ENCODE assay signal across 8 cellular contexts in the genomic region with DNA sequence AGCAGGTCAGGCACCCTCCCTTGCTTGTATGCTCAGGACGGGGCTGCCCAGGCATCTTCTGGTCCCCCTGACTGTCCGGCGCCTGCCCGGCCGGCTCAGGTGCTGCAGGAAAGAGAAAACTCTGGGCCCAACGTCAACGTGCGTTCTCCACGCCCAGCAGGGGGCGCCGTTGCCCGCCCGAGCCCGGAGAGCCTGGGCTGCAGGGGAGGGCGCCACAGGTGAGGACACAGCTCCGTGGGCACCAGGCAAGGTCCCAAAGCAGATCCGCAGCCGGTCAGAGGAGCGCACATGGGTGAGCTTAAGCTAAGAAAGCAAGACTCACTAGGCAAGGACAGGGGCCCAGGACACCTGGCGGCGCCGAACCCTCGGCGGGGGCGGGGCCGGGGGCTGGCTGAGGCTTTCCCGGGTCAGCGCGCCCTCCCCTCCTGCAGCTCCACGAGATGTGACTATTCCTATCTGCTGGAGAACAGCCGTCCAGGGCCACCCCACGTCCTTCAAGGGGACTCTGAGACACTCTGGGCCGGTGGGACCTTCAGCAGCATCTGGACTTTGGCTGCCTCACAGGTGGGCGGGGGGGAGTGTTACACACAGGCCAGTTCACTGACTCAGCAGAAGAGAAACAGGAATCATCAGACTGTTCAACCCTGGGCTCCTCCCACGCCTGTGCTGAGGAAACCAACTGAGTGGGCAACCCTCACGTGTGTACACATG. TPM values are rescaled to one million over a fixed set of nuclear protein-coding genes. Genes with fewer than 3 reads are reported as not detected.
A peak's percentile ranks its signal among the peaks of the same experiment; 100 is the strongest.
DNase-seq lines count a peak whose midpoint lies in the region; ATAC-seq and TF ChIP-seq lines count a peak whose summit lies in the region.

No MANE protein-coding gene starts in this region.

- no peaks in the 10 kb centered on the region for H3K9me3 ChIP-seq in WERI-Rb-1 (ENCODE audit: severe bottlenecking)

- peaks cover 0 to 4% (median 3%) of the 10 kb centered on the region in 5 experiments for H3K9me3 Mint-ChIP-seq in brain

- H3K27ac Mint-ChIP-seq in brain, result no peak overlapping the region

- H3K27ac ChIP-seq in WERI-Rb-1, result peak overlapping the region; percentile 12

- peaks cover 3% of the 10 kb centered on the region for H3K27me3 Mint-ChIP-seq in brain

- DNase-seq in NCI-H187 treated with DMSO at 0.1 percent for 48 hours (lab: John Stamatoyannopoulos, UW), result peak; percentile 41
- DNase-seq in WERI-Rb-1, result peak; percentile 90
- DNase-seq in iris pigment epithelial cell (ENCODE audit: low read depth), result peak; percentile 8
- DNase-seq in stimulated activated CD4-positive, alpha-beta T cell treated with anti-CD3 and anti-CD28 coated beads, Interleukin-4, amount 100 ng/mL, for 1 hour, result peak; percentile 82

- ATAC-seq in GM21529 (IDR thresholded peaks at IDR 0.05; ENCODE audit: unreplicated experiment) (no peak), GM18868 (IDR thresholded peaks at IDR 0.05; ENCODE audit: unreplicated experiment) (no peak)

- TF ChIP-seq CTCF in GM12872 (IDR thresholded peaks at IDR 0.05; ENCODE audit: insufficient read depth, low read depth, low read length), result peak; percentile 75; the same call in 2 of the 3 replicates
- TF ChIP-seq CTCF in WERI-Rb-1 (IDR thresholded peaks at IDR 0.05; ENCODE audit: low read depth, low read length), result peak; percentile 97
- peak; percentile 78 to 91 for TF ChIP-seq CTCF in brain (conservative IDR thresholded peaks at IDR 0.05)

- H3K36me3 ChIP-seq in WERI-Rb-1, result no peaks in the 10 kb centered on the region

- peak overlapping the region; percentile 50 for H3K4me3 ChIP-seq in WERI-Rb-1 (ENCODE audit: low read depth, low read length)

- H3K27me3 ChIP-seq in WERI-Rb-1 (ENCODE audit: insufficient read depth, low read depth, severe bottlenecking), result no peaks in the 10 kb centered on the region

- no peaks in the 10 kb centered on the region for H3K36me3 Mint-ChIP-seq in brain

- peaks cover 15% of the 10 kb centered on the region for H3K4me1 Mint-ChIP-seq in brain

- H3K4me3 Mint-ChIP-seq in brain, result no peak overlapping the region

RNA-seq across cellular contexts. Expression of gene KRTAP10-1, which starts 29.3 kb away (rescaled TPM):
- not detected for polyA plus RNA-seq in brain (ENCODE audit: insufficient read depth, low read depth, low replicate concordance)

RNA-seq across cellular contexts. Expression of gene KRTAP10-2, which starts 40.6 kb away (rescaled TPM):
- not detected for polyA plus RNA-seq in brain (ENCODE audit: insufficient read depth, low read depth, low replicate concordance)

RNA-seq across cellular contexts. Expression of gene KRTAP10-3, which starts 47.9 kb away (rescaled TPM):
- polyA plus RNA-seq in brain (ENCODE audit: insufficient read depth, low read depth, low replicate concordance), result not detected

RNA-seq across cellular contexts. Expression of gene LRRC3, which starts 55.4 kb away (rescaled TPM):
- 9.3 TPM for polyA plus RNA-seq in brain (ENCODE audit: insufficient read depth, low read depth, low replicate concordance)

Comparison
In these comparisons a context has a peak if more than half of its experiments do, and no peak if none do; other contexts are left out.
1. DNase-seq: peak in every context shown above with its lines; median percentile 90 in WERI-Rb-1; 82 in stimulated activated CD4-positive, alpha-beta T cell treated with anti-CD3 and anti-CD28 coated beads, Interleukin-4, amount 100 ng/mL, for 1 hour; 41 in NCI-H187 treated with DMSO at 0.1 percent for 48 hours; 8 in iris pigment epithelial cell.